8 cellular contexts compared by ENCODE assay signal in the genomic region with DNA sequence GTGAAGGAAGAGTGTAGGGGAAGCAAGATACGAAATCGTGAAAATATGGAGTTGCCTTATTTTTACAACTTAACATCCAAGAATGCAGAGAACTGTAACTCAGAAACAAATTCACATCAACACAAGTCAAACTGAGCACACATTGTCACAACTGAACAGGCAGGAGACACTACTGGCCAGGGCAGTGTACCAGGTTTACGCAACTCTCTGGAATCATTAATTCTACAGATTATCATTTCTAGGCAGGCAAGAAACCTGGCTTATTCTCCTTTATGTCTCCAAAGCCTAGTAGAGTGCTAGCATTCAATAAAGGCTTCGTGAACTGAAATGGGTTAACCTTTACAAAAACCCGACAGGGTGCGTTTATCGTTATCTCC. TPM values are rescaled to one million over a fixed set of nuclear protein-coding genes. Genes with fewer than 3 reads are reported as not detected.
DNase-seq lines count a peak whose midpoint lies in the region; ATAC-seq and TF ChIP-seq lines count a peak whose summit lies in the region.

No MANE protein-coding gene starts in this region.

- peak overlapping the region; percentile 83 for H3K4me2 ChIP-seq in DND-41 (ENCODE audit: insufficient read depth, low read length)

- peaks cover 37% of the 10 kb centered on the region for H3K36me3 ChIP-seq in DND-41 (ENCODE audit: insufficient read depth, low read length)
- H3K36me3 ChIP-seq in MG63 = peaks cover 39% of the 10 kb centered on the region
- peaks cover 3 to 23% of the 10 kb centered on the region in 2 donors for H3K36me3 ChIP-seq in duodenal mucosa (ENCODE audit: control insufficient read depth in 1 of 2, insufficient read depth in 2 of 2, low read length in 2 of 2)
- H3K36me3 ChIP-seq in mucosa of rectum (ENCODE audit: control insufficient read depth in 2 of 2, insufficient read depth in 2 of 2, low read length in 2 of 2) = peaks cover 12 to 20% of the 10 kb centered on the region in 2 donors

- TF ChIP-seq CTCF in DND-41 (IDR thresholded peaks at IDR 0.05; ENCODE audit: borderline replicate concordance, extremely low read depth, low read length, poor library complexity, severe bottlenecking) = no peak

- H3K4me1 ChIP-seq in DND-41 (ENCODE audit: insufficient read depth, low read length) = peaks cover 45% of the 10 kb centered on the region
- H3K4me1 ChIP-seq in duodenal mucosa (ENCODE audit: control insufficient read depth in 1 of 2, insufficient read depth in 2 of 2, low read length in 2 of 2) = peaks cover 34% of the 10 kb centered on the region in 2 donors
- peaks cover 14 to 32% of the 10 kb centered on the region in 2 donors for H3K4me1 ChIP-seq in mucosa of rectum (ENCODE audit: control insufficient read depth in 2 of 2, insufficient read depth in 2 of 2, low read length in 2 of 2)

- no peaks in the 10 kb centered on the region for H4K20me1 ChIP-seq in DND-41 (ENCODE audit: insufficient read depth, low read length)

- peaks cover 72% of the 10 kb centered on the region for H3K79me2 ChIP-seq in DND-41 (ENCODE audit: insufficient read depth, low read length)

- no peaks in the 10 kb centered on the region for H3K9me3 ChIP-seq in DND-41 (ENCODE audit: insufficient read depth, low read length, severe bottlenecking)
- no peaks in the 10 kb centered on the region for H3K9me3 ChIP-seq in MG63
- no peaks in the 10 kb centered on the region for H3K9me3 ChIP-seq in duodenal mucosa (ENCODE audit: control insufficient read depth in 1 of 2, low read length in 2 of 2)
- no peaks in the 10 kb centered on the region for H3K9me3 ChIP-seq in mucosa of rectum (ENCODE audit: control insufficient read depth in 2 of 2, low read length in 2 of 2)

- H3K27me3 ChIP-seq in DND-41 (ENCODE audit: insufficient read depth, low read length, poor library complexity) (no peaks in the 10 kb centered on the region), MG63 (no peaks in the 10 kb centered on the region), duodenal mucosa (ENCODE audit: control insufficient read depth in 1 of 2, insufficient read depth in 2 of 2, low read length in 2 of 2) (no peaks in the 10 kb centered on the region), mucosa of rectum (ENCODE audit: control insufficient read depth in 2 of 2, insufficient read depth in 2 of 2, low read length in 2 of 2) (no peaks in the 10 kb centered on the region)

- H3K4me3 ChIP-seq in DND-41 (ENCODE audit: low read depth in 1 of 2, low read length in 2 of 2) = peak overlapping the region; percentile 86 to 94
- H3K4me3 ChIP-seq in MG63 = peak overlapping the region; percentile 94
- peak overlapping the region; percentile 93 to 96 for H3K4me3 ChIP-seq in duodenal mucosa (ENCODE audit: low read depth in 1 of 2, low read length in 2 of 2)
- H3K4me3 ChIP-seq in mucosa of rectum (ENCODE audit: low read length in 2 of 2) = peak overlapping the region; percentile 92 to 93

- H3K9ac ChIP-seq in DND-41 (ENCODE audit: low read depth, low read length) (peak overlapping the region; percentile 91), duodenal mucosa (ENCODE audit: low read depth in 1 of 2, low read length in 2 of 2) (peak overlapping the region; percentile 93 to 97), mucosa of rectum (ENCODE audit: low read depth in 1 of 2, low read length in 2 of 2) (peak overlapping the region; percentile 93 to 97)

- DNase-seq in DND-41 (no peak), MG63 (no peak), ecto neural progenitor cell (ENCODE audit: low spot score) (no peak), hippocampal formation (lab: John Stamatoyannopoulos, UW) (no peak)
- no peak for DNase-seq in effector CD8-positive, alpha-beta T cell (lab: John Stamatoyannopoulos, UW)

- H3K27ac ChIP-seq in DND-41 (ENCODE audit: low read length) (peak overlapping the region; percentile 94), duodenal mucosa (ENCODE audit: low read depth, low read length) (no peak overlapping the region), mucosa of rectum (ENCODE audit: low read depth in 2 of 2, low read length in 2 of 2) (peak overlapping the region; percentile 91 to 94)

- ATAC-seq in DND-41 (ENCODE audit: insufficient read depth, low read depth) (no peak), HG03442 (IDR thresholded peaks at IDR 0.05; ENCODE audit: unreplicated experiment) (no peak)

- peak overlapping the region; percentile 97 for H2AFZ ChIP-seq in DND-41 (ENCODE audit: low read depth, low read length)

RNA-seq across cellular contexts. Expression of a gene that starts 0.6 kb away (rescaled TPM):
- total RNA-seq in MG63 (2014; rRNA removed; shearing (Covaris generic); ENCODE audit: low replicate concordance) = 28.1 and 42.9 TPM in 2 replicates

RNA-seq across cellular contexts. Expression of a gene that starts 0.7 kb away (rescaled TPM):
- total RNA-seq in MG63 (2014; rRNA removed; shearing (Covaris generic); ENCODE audit: low replicate concordance) = 31.5 and 54.3 TPM in 2 replicates
